In genomic region chr11:31921066-31921465, GRCh38 we compare ENCODE assay signal across 26 cellular contexts.
DNase-seq lines count a peak whose midpoint lies in the region; ATAC-seq and TF ChIP-seq lines count a peak whose summit lies in the region.
"Had no signal": no experiment of that assay in that cellular context is flagged by ENCODE, and none has a peak within 500 bp of the region (broad histone marks: within the 10 kb centered on the region; RNA-seq: fewer than 3 reads in every experiment).

No MANE protein-coding gene starts in this region.

- DNase-seq in ELF-1 (ENCODE audit: low read depth, low spot score) (peak; percentile 53), M059J (ENCODE audit: low read depth) (peak; percentile 86), fibroblast of villous mesenchyme (ENCODE audit: low read depth) (peak; percentile 16), renal cortical epithelial cell (ENCODE audit: low read depth) (peak; percentile 22), GM20000 (ENCODE audit: low spot score) (no peak), amniotic stem cell (lab: John Stamatoyannopoulos, UW) (no peak), tibial artery (no peak)
- DNase-seq in activated CD4-positive, alpha-beta T cell treated with anti-CD3 and anti-CD28 coated beads for 36 hours, result no peak
- DNase-seq: activated CD4-positive, alpha-beta memory T cell treated with anti-CD3 and anti-CD28 coated beads for 36 hours; activated CD8-positive, alpha-beta memory T cell treated with anti-CD3 and anti-CD28 coated beads, Interleukin-2, amount 50 U/mL, for 48 hours; activated effector memory CD4-positive, alpha-beta T cell treated with Interleukin-2 at 50 U/mL for 16 hours; activated naive CD8-positive, alpha-beta T cell treated with anti-CD3 and anti-CD28 coated beads, Interleukin-2, amount 10 ng/mL, durations not matched to agents 7 days and 5 days; BE2C; DMS53; endodermal cell; mammary epithelial cell; NCI-H1105; NCI-H2029 treated with DMSO at 0.1 percent for 48 hours; SHP77 treated with DMSO at 0.1 percent for 48 hours; small intestine; stimulated activated CD4-positive, alpha-beta T cell treated with anti-CD3 and anti-CD28 coated beads, Interleukin-1b, Interleukin-23, amount 100 ng/mL, for 48 hours; upper lobe of right lung had no signal

- POLR2A ChIA-PET in activated CD4-positive, alpha-beta T cell treated with anti-CD3 and anti-CD28 coated beads for 36 hours (lab: Charles Lee), result no interaction called here

- H3K36me3 Mint-ChIP-seq in activated CD4-positive, alpha-beta T cell treated with anti-CD3 and anti-CD28 coated beads for 36 hours (ENCODE audit: low read depth), result no peaks in the 10 kb centered on the region
- H3K36me3 Mint-ChIP-seq: activated CD4-positive, alpha-beta memory T cell treated with anti-CD3 and anti-CD28 coated beads for 36 hours; activated naive CD8-positive, alpha-beta T cell treated with anti-CD3 and anti-CD28 coated beads, Interleukin-2, amount 10 ng/mL, durations not matched to agents 7 days and 5 days had no signal

- H3K4me1 Mint-ChIP-seq in activated CD4-positive, alpha-beta T cell treated with anti-CD3 and anti-CD28 coated beads for 36 hours, result no peaks in the 10 kb centered on the region
- H3K4me1 Mint-ChIP-seq: activated naive CD8-positive, alpha-beta T cell treated with anti-CD3 and anti-CD28 coated beads, Interleukin-2, amount 10 ng/mL, durations not matched to agents 7 days and 5 days had no signal

- H3K4me3 ChIP-seq in fibroblast of villous mesenchyme (ENCODE audit: low read depth, low read length) (no peak overlapping the region), tibial artery (no peak overlapping the region)
- H3K4me3 ChIP-seq: coronary artery, esophagus muscularis mucosa, prostate gland, upper lobe of right lung had no signal

- H3K27me3 Mint-ChIP-seq in activated CD4-positive, alpha-beta T cell treated with anti-CD3 and anti-CD28 coated beads for 36 hours, result peaks cover 20% of the 10 kb centered on the region

- H3K4me1 ChIP-seq in tibial artery, result no peaks in the 10 kb centered on the region
- H3K4me1 ChIP-seq: BE2C, esophagus muscularis mucosa, prostate gland, upper lobe of right lung had no signal

- peaks cover 0 to 3% of the 10 kb centered on the region in 2 donors for H3K27me3 ChIP-seq in tibial artery
- H3K27me3 ChIP-seq: BE2C, esophagus muscularis mucosa had no signal

- no peaks in the 10 kb centered on the region for H3K9me3 ChIP-seq in tibial artery
- H3K9me3 ChIP-seq: BE2C, esophagus muscularis mucosa, prostate gland, upper lobe of right lung had no signal

- H3K36me3 ChIP-seq in tibial artery, result no peaks in the 10 kb centered on the region
- H3K36me3 ChIP-seq: BE2C, esophagus muscularis mucosa, prostate gland, upper lobe of right lung had no signal

- H3K27ac ChIP-seq in tibial artery, result no peak overlapping the region
- H3K27ac ChIP-seq: coronary artery, esophagus muscularis mucosa, prostate gland, upper lobe of right lung had no signal

- H3K4me3 Mint-ChIP-seq in activated CD4-positive, alpha-beta T cell treated with anti-CD3 and anti-CD28 coated beads for 36 hours, result no peak overlapping the region
- H3K4me3 Mint-ChIP-seq: activated CD4-positive, alpha-beta memory T cell treated with anti-CD3 and anti-CD28 coated beads for 36 hours; activated naive CD8-positive, alpha-beta T cell treated with anti-CD3 and anti-CD28 coated beads, Interleukin-2, amount 10 ng/mL, durations not matched to agents 7 days and 5 days; endodermal cell had no signal

- TF ChIP-seq CTCF in fibroblast of villous mesenchyme (IDR thresholded peaks at IDR 0.05; ENCODE audit: insufficient read depth, low read depth, low read length) (no peak), GM20000 (IDR thresholded peaks at IDR 0.05; ENCODE audit: extremely low read depth, missing control alignments) (no peak), tibial artery (IDR thresholded peaks at IDR 0.05) (no peak)

- peaks cover 1% of the 10 kb centered on the region for H3K9me3 Mint-ChIP-seq in activated CD4-positive, alpha-beta T cell treated with anti-CD3 and anti-CD28 coated beads for 36 hours (ENCODE audit: low read depth)
- H3K9me3 Mint-ChIP-seq: activated CD4-positive, alpha-beta memory T cell treated with anti-CD3 and anti-CD28 coated beads for 36 hours; activated naive CD8-positive, alpha-beta T cell treated with anti-CD3 and anti-CD28 coated beads, Interleukin-2, amount 10 ng/mL, durations not matched to agents 7 days and 5 days had no signal

- CTCF ChIA-PET in activated CD4-positive, alpha-beta T cell treated with anti-CD3 and anti-CD28 coated beads for 36 hours (lab: Charles Lee), result interaction anchor here (0.8 kb wide), 1 partner anchor 37 kb away, joined by 3 read pairs; no protein-coding TSS in a partner anchor

- no peak overlapping the region for H3K27ac Mint-ChIP-seq in activated CD4-positive, alpha-beta T cell treated with anti-CD3 and anti-CD28 coated beads for 36 hours
- H3K27ac Mint-ChIP-seq: activated CD4-positive, alpha-beta memory T cell treated with anti-CD3 and anti-CD28 coated beads for 36 hours; activated naive CD8-positive, alpha-beta T cell treated with anti-CD3 and anti-CD28 coated beads, Interleukin-2, amount 10 ng/mL, durations not matched to agents 7 days and 5 days; endodermal cell had no signal

- ATAC-seq in activated CD4-positive, alpha-beta T cell treated with anti-CD3 and anti-CD28 coated beads for 36 hours, result no peak
- ATAC-seq: HCT116, upper lobe of right lung had no signal

- intact Hi-C loops in activated CD4-positive, alpha-beta T cell treated with anti-CD3 and anti-CD28 coated beads for 36 hours (cut with DNase I, micrococcal nuclease), result no loop called here
- intact Hi-C loops in tibial artery (cut with DNase I; ENCODE audit: low total_unique reads), result no loop called here

Comparison
In these comparisons a context has a peak if more than half of its experiments do, and no peak if none do; other contexts are left out.
1. DNase-seq: peak in ELF-1 (single experiment), M059J (single experiment), fibroblast of villous mesenchyme (single experiment) and renal cortical epithelial cell (single experiment); none in activated CD4-positive, alpha-beta T cell treated with anti-CD3 and anti-CD28 coated beads for 36 hours (single experiment), GM20000 (single experiment), amniotic stem cell (single experiment) and tibial artery (0 of 2).